Comparison of ENCODE assay signal across 2 cellular contexts in genomic region chr12:40586823-40587222, GRCh38.
A peak's percentile ranks its signal among the peaks of the same experiment; 100 is the strongest.
TF ChIP-seq lines count a peak whose summit lies in the region.

No MANE protein-coding gene starts in this region.

TF ChIP-seq in SK-N-SH treated with all-trans-retinoic acid at 6 μM for 48 hours, 23 proteins besides CTCF, POLR2A, EP300 and RAD21 (continued from another document):
- TF ChIP-seq, protein P1, sequence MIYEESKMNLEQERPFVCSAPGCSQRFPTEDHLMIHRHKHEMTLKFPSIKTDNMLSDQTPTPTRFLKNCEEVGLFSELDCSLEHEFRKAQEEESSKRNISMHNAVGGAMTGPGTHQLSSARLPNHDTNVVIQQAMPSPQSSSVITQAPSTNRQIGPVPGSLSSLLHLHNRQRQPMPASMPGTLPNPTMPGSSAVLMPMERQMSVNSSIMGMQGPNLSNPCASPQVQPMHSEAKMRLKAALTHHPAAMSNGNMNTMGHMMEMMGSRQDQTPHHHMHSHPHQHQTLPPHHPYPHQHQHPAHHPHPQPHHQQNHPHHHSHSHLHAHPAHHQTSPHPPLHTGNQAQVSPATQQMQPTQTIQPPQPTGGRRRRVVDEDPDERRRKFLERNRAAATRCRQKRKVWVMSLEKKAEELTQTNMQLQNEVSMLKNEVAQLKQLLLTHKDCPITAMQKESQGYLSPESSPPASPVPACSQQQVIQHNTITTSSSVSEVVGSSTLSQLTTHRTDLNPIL (CRISPR knock-in tag; IDR thresholded peaks at IDR 0.05; ENCODE audit: low read depth), result peak; percentile 88

TF ChIP-seq in SK-N-SH, 30 proteins besides CTCF, POLR2A, EP300 and RAD21 (continued from another document):
- TF ChIP-seq IRF3 (IDR thresholded peaks at IDR 0.05; ENCODE audit: low read depth, low read length), result no peak
- no peak for TF ChIP-seq TCF12 (IDR thresholded peaks at IDR 0.05)
TF ChIP-seq in SK-N-SH: peak in this region for 0.
